ENCODE assay signal across 1 cellular context in genomic region chr5:68406344-68406743, GRCh38.
TF ChIP-seq lines count a peak whose summit lies in the region.

No MANE protein-coding gene starts in this region.

TF ChIP-seq in K562, 482 proteins besides CTCF, POLR2A, EP300 and RAD21 (continued from another document):
- TF ChIP-seq ATF3 (IDR thresholded peaks at IDR 0.05): 0 out of 2 replicates have a peak, but pooled peaks have one; percentile 9
- no peak for TF ChIP-seq ATF3 (CRISPR knock-in tag; conservative IDR thresholded peaks at IDR 0.05)
